8 cellular contexts compared by ENCODE assay signal in the genomic region with DNA sequence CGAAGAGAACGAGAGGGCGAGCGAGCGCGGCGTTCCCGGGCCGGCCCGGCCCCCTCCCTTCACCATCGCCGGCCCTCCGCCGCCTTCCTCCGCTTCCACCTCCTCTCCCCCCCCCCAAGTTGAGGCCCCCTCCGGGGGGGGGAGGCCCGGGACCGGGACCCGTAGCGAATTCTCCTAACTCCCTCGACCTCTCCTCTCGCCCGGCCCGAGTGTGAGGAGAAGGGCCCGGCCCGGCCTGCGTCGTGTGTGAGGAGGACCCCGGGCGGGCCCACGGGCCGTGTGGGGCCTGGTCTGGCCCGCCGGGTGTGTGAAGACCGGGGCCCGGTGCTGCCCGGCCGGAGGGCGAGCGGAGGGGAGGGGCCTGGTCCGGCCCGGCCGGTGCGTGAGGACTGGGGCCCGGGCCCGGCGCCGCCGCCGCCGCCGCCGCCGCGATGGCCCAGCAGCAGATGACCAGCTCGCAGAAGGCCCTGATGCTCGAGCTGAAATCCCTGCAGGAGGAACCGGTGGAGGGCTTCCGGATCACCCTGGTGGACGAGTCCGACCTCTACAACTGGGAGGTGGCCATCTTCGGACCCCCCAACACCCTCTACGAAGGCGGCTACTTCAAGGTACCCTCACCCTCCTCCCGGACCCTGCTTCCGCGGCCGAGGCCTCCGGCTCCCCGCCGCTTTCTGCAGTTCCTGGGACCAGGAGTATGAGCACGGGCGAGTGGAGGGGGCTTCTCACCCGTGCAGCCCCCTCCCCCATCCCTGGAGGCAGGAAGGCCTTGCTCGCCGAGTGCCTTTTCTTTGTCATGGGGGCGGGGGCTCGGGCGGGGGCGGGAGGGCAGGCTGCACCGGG. TPM values are rescaled to one million over a fixed set of nuclear protein-coding genes. Genes with fewer than 3 reads are reported as not detected.
DNase-seq lines count a peak whose midpoint lies in the region; ATAC-seq and TF ChIP-seq lines count a peak whose summit lies in the region.

No MANE protein-coding gene starts in this region.

- H3K36me3 ChIP-seq in OCI-LY3 (replicated peaks; ENCODE audit: low read depth, low read length) (peaks cover 8% of the 10 kb centered on the region), subcutaneous abdominal adipose tissue (ENCODE audit: control insufficient read depth in 5 of 5, insufficient read depth in 5 of 5, low read length in 5 of 5) (no peaks in the 10 kb centered on the region)

- peak overlapping the region; percentile 84 for H3K4me2 ChIP-seq in OCI-LY3 (ENCODE audit: low read length)

- peaks cover 40% of the 10 kb centered on the region for H4K20me1 ChIP-seq in OCI-LY3 (ENCODE audit: insufficient read depth, low read length)

- intact Hi-C loops in natural killer cell (cut with micrococcal nuclease): loop anchor here (2.0 to 5.0 kb wide), 3 partner anchors 69 to 560 kb away; a partner anchor contains a TSS

- H3K27me3 ChIP-seq in OCI-LY3 (ENCODE audit: low read depth, low read length): no peaks in the 10 kb centered on the region
- H3K27me3 ChIP-seq in subcutaneous abdominal adipose tissue (ENCODE audit: control insufficient read depth in 5 of 5, insufficient read depth in 4 of 5, low read length in 5 of 5): no peaks in the 10 kb centered on the region

- peak overlapping the region; percentile 90 to 91 for H3K27ac Mint-ChIP-seq in natural killer cell

- H3K9ac ChIP-seq in OCI-LY3 (ENCODE audit: low read length): peak overlapping the region; percentile 95
- peak overlapping the region in 4 of 5 donors; percentile 92 to 97 (median 94) for H3K9ac ChIP-seq in subcutaneous abdominal adipose tissue (ENCODE audit: low read length in 5 of 5)

- H3K79me2 ChIP-seq in OCI-LY3 (ENCODE audit: low read length): peaks cover 59% of the 10 kb centered on the region

- H3K4me3 ChIP-seq in OCI-LY3 (ENCODE audit: low read length) (peak overlapping the region; percentile 99), subcutaneous abdominal adipose tissue (ENCODE audit: low read depth in 1 of 5, low read length in 5 of 5) (peak overlapping the region; percentile 81 to 93 (median 87))

- TF ChIP-seq CTCF in OCI-LY3 (IDR thresholded peaks at IDR 0.05; ENCODE audit: low read depth, low read length): no peak
- TF ChIP-seq CTCF in natural killer cell (IDR thresholded peaks at IDR 0.05): no peak

- H3K4me1 Mint-ChIP-seq in natural killer cell: peaks cover 52 to 60% of the 10 kb centered on the region in 2 donors

- H2AFZ ChIP-seq in OCI-LY3 (ENCODE audit: low read depth, low read length): 0 out of 2 replicates have a peak overlapping the region, but pooled peaks have one; percentile 59

- H3K4me3 Mint-ChIP-seq in natural killer cell: peak overlapping the region; percentile 93

- ATAC-seq in HG03103 (IDR thresholded peaks at IDR 0.05; ENCODE audit: low read depth, unreplicated experiment) (peak; percentile 13), natural killer cell (peak; percentile 4 to 11 (median 6))

- H3K27ac ChIP-seq in OCI-LY3 (ENCODE audit: low read length) (peak overlapping the region; percentile 85), subcutaneous abdominal adipose tissue (ENCODE audit: low read depth, low read length) (peak overlapping the region; percentile 99)

- no peaks in the 10 kb centered on the region for H3K36me3 Mint-ChIP-seq in natural killer cell

- H3K4me1 ChIP-seq in OCI-LY3 (ENCODE audit: low read length): peaks cover 47% of the 10 kb centered on the region
- peaks cover 4 to 52% (median 46%) of the 10 kb centered on the region in 5 donors for H3K4me1 ChIP-seq in subcutaneous abdominal adipose tissue (ENCODE audit: control insufficient read depth in 5 of 5, insufficient read depth in 5 of 5, low read length in 5 of 5)

- TF ChIP-seq POLR2A in GM18526 (IDR thresholded peaks at IDR 0.05; ENCODE audit: extremely low read depth, insufficient read length): peak; percentile 37

- peak; percentile 68 for DNase-seq in AG20443 (ENCODE audit: low spot score)
- peak; percentile 16 to 30 for DNase-seq in activated T-helper 1 cell treated with anti-CD3 and anti-CD28 coated beads, Interleukin-2, amount 50 U/mL, for 16 hours (ENCODE audit: low read depth in 1 of 2, low spot score in 1 of 2)
- DNase-seq in fibroblast of gingiva (ENCODE audit: low read depth): peak; percentile 62
- peak; percentile 52 for DNase-seq in natural killer cell

- no peaks in the 10 kb centered on the region for H3K9me3 Mint-ChIP-seq in natural killer cell

- no peaks in the 10 kb centered on the region for H3K27me3 Mint-ChIP-seq in natural killer cell (ENCODE audit: low read depth in 2 of 2)

- no peaks in the 10 kb centered on the region for H3K9me3 ChIP-seq in OCI-LY3 (ENCODE audit: insufficient read depth, low read length)
- no peaks in the 10 kb centered on the region for H3K9me3 ChIP-seq in subcutaneous abdominal adipose tissue (ENCODE audit: control insufficient read depth in 5 of 5, low read length in 5 of 5)

RNA-seq across cellular contexts. Expression of a gene that starts 0.6 kb away (rescaled TPM):
- 10 to 100 TPM; 31.2 to 36.0 (median 31.9) TPM for total RNA-seq in natural killer cell

RNA-seq across cellular contexts. Expression of a gene that starts 22.2 kb away (rescaled TPM):
- 1 to 10 TPM in 1 of 3 donors, not detected in 2; 3.4 TPM for total RNA-seq in natural killer cell

Comparison
In these comparisons a context has a peak if more than half of its experiments do, and no peak if none do; other contexts are left out.
1. Peak in every context shown above with its lines: DNase-seq, ATAC-seq, H3K4me3 ChIP-seq and H3K27ac ChIP-seq.